ENCODE assay signal across 2 cellular contexts in genomic region chr1:156615946-156616345, GRCh38.
TF ChIP-seq lines count a peak whose summit lies in the region.

No MANE protein-coding gene starts in this region.

TF ChIP-seq in IMR-90, 13 proteins besides CTCF, POLR2A, EP300 and RAD21:
- TF ChIP-seq RCOR1 (IDR thresholded peaks at IDR 0.05; ENCODE audit: insufficient replicate concordance, low read length) = no peak
- TF ChIP-seq BHLHE40 (IDR thresholded peaks at IDR 0.05; ENCODE audit: low read depth, low read length) = no peak
- TF ChIP-seq FOS (IDR thresholded peaks at IDR 0.05; ENCODE audit: low read depth, low read length) = no peak
- no peak for TF ChIP-seq USF2 (IDR thresholded peaks at IDR 0.05; ENCODE audit: low read depth, low read length)
- TF ChIP-seq MAFK (IDR thresholded peaks at IDR 0.05; ENCODE audit: low read depth, low read length) = no peak
- no peak for TF ChIP-seq CEBPB (IDR thresholded peaks at IDR 0.05; ENCODE audit: low read depth, low read length)
- TF ChIP-seq RFX5 (IDR thresholded peaks at IDR 0.05; ENCODE audit: low read depth, low read length) = no peak
- no peak for TF ChIP-seq ELK1 (IDR thresholded peaks at IDR 0.05; ENCODE audit: borderline replicate concordance, low read depth, low read length)
- no peak for TF ChIP-seq NFE2L2 (IDR thresholded peaks at IDR 0.05; ENCODE audit: low read depth, low read length)
- no peak for TF ChIP-seq CHD1 (IDR thresholded peaks at IDR 0.05; ENCODE audit: low read depth, low read length)
- no peak for TF ChIP-seq MXI1 (IDR thresholded peaks at IDR 0.05; ENCODE audit: borderline replicate concordance, low read depth, low read length)
- TF ChIP-seq SMC3 (IDR thresholded peaks at IDR 0.05; ENCODE audit: low read depth, low read length) = no peak
- TF ChIP-seq MAZ (IDR thresholded peaks at IDR 0.05; ENCODE audit: borderline replicate concordance, low read depth, low read length) = no peak

TF ChIP-seq in H1, 55 proteins besides CTCF, POLR2A, EP300 and RAD21:
- TF ChIP-seq SRF (IDR thresholded peaks at IDR 0.05; ENCODE audit: low read depth, low read length) = no peak
- TF ChIP-seq RFX5 (IDR thresholded peaks at IDR 0.05; ENCODE audit: borderline replicate concordance, low read depth, low read length) = no peak
- TF ChIP-seq MAFK (IDR thresholded peaks at IDR 0.05; ENCODE audit: low read depth, low read length) = no peak
TF ChIP-seq in H1: peak in this region for 0.
